10 cellular contexts compared by ENCODE assay signal in genomic region chr1:92411511-92411910, GRCh38.
DNase-seq lines count a peak whose midpoint lies in the region; ATAC-seq and TF ChIP-seq lines count a peak whose summit lies in the region.
"Had no signal": no experiment of that assay in that cellular context is flagged by ENCODE, and none has a peak within 500 bp of the region (broad histone marks: within the 10 kb centered on the region; RNA-seq: fewer than 3 reads in every experiment).

No MANE protein-coding gene starts in this region.

- no peaks in the 10 kb centered on the region for H3K9me2 ChIP-seq in SK-N-SH

- intact Hi-C loops in vagina (cut with DNase I): no loop called here

- H3K4me1 ChIP-seq in SK-N-SH (ENCODE audit: control insufficient read depth in 1 of 2, insufficient read depth in 2 of 2, low read depth in 1 of 2, low read length in 1 of 2) (no peaks in the 10 kb centered on the region), vagina (no peaks in the 10 kb centered on the region)

- WGBS in SK-N-SH (ENCODE audit: low lambda C conversion rate): 59% methylated on average over 1 of the region's 1 CpG

- H3K4me3 ChIP-seq in SK-N-SH (ENCODE audit: low read depth in 2 of 2, low read length in 1 of 2) (no peak overlapping the region), vagina (no peak overlapping the region)

- no peak for TF ChIP-seq EP300 in SK-N-SH (IDR thresholded peaks at IDR 0.05; ENCODE audit: borderline replicate concordance in 1 of 2, low read depth in 1 of 2, low read length in 1 of 2)

- CTCF ChIA-PET in SK-N-SH (lab: Yijun Ruan, JAX): no interaction called here

- POLR2A ChIA-PET in SK-N-SH (lab: Yijun Ruan, JAX): no interaction called here

- no peaks in the 10 kb centered on the region for H3K79me2 ChIP-seq in SK-N-SH (ENCODE audit: insufficient read depth)

- DNase-seq in NCI-H146 (lab: John Stamatoyannopoulos, UW) (peak; percentile 15), NCI-H146 treated with DMSO at 0.1 percent for 48 hours (lab: John Stamatoyannopoulos, UW; ENCODE audit: unreplicated experiment) (no peak), GM04503 (ENCODE audit: low read depth) (peak; percentile 42), SK-N-SH (no peak), fibroblast of the conjunctiva (ENCODE audit: low read depth) (peak; percentile 72), vagina (ENCODE audit: extremely low spot score in 2 of 2) (no peak)
- DNase-seq: activated CD4-positive, alpha-beta memory T cell treated with anti-CD3 and anti-CD28 coated beads for 36 hours; effector memory CD8-positive, alpha-beta T cell had no signal

- TF ChIP-seq CTCF in SK-N-SH (IDR thresholded peaks at IDR 0.05): no peak
- TF ChIP-seq CTCF in vagina (IDR thresholded peaks at IDR 0.05): no peak

- H3K36me3 ChIP-seq in SK-N-SH (replicated peaks in 1 of 2; ENCODE audit: control insufficient read depth in 1 of 2, insufficient read depth in 2 of 2, low read length in 1 of 2) (no peaks in the 10 kb centered on the region), vagina (no peaks in the 10 kb centered on the region)

- no peaks in the 10 kb centered on the region for H4K20me1 ChIP-seq in SK-N-SH (ENCODE audit: insufficient read depth)

- TF ChIP-seq POLR2A in vagina (IDR thresholded peaks at IDR 0.05): no peak

- no peak overlapping the region for H3K9ac ChIP-seq in SK-N-SH

- H3F3A ChIP-seq in SK-N-SH (replicated peaks; ENCODE audit: insufficient read depth): no peaks in the 10 kb centered on the region

- no peak overlapping the region for H3K27ac ChIP-seq in SK-N-SH (ENCODE audit: low read depth in 2 of 2, low read length in 1 of 2)
- no peak overlapping the region for H3K27ac ChIP-seq in vagina

- H3K9me3 ChIP-seq in SK-N-SH (no peaks in the 10 kb centered on the region), vagina (no peaks in the 10 kb centered on the region)

- ATAC-seq in HG03460 (IDR thresholded peaks at IDR 0.05; ENCODE audit: unreplicated experiment) (no peak), HG03378 (IDR thresholded peaks at IDR 0.05; ENCODE audit: unreplicated experiment) (no peak)

- TF ChIP-seq RAD21 in SK-N-SH (IDR thresholded peaks at IDR 0.05; ENCODE audit: low read length): no peak

- no peak overlapping the region for H3K4me2 ChIP-seq in SK-N-SH

- no peak overlapping the region for H2AFZ ChIP-seq in SK-N-SH (ENCODE audit: low read depth)

- H3K27me3 ChIP-seq in SK-N-SH (ENCODE audit: insufficient read depth): no peaks in the 10 kb centered on the region
- no peaks in the 10 kb centered on the region for H3K27me3 ChIP-seq in vagina

TF ChIP-seq in SK-N-SH, 30 proteins besides CTCF, POLR2A, EP300 and RAD21:
- TF ChIP-seq TCF12 (IDR thresholded peaks at IDR 0.05) (peak; percentile 59; the same call in 1 of the 2 replicates), GABPA (IDR thresholded peaks at IDR 0.05; ENCODE audit: low read depth) (no peak), MEF2A (IDR thresholded peaks at IDR 0.05; ENCODE audit: borderline replicate concordance, low read depth) (no peak), FOSL2 (IDR thresholded peaks at IDR 0.05; ENCODE audit: borderline replicate concordance, low read depth) (peak; percentile 15; the same call in 1 of the 2 replicates), TEAD4 (IDR thresholded peaks at IDR 0.05; ENCODE audit: borderline replicate concordance, insufficient read depth) (no peak), RFX5 (IDR thresholded peaks at IDR 0.05; ENCODE audit: low read length) (no peak), SIN3A (IDR thresholded peaks at IDR 0.05; ENCODE audit: borderline replicate concordance, low read depth, low read length) (no peak)
- TF ChIP-seq, protein P1, sequence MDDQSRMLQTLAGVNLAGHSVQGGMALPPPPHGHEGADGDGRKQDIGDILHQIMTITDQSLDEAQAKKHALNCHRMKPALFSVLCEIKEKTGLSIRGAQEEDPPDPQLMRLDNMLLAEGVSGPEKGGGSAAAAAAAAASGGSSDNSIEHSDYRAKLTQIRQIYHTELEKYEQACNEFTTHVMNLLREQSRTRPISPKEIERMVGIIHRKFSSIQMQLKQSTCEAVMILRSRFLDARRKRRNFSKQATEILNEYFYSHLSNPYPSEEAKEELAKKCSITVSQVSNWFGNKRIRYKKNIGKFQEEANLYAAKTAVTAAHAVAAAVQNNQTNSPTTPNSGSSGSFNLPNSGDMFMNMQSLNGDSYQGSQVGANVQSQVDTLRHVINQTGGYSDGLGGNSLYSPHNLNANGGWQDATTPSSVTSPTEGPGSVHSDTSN (IDR thresholded peaks at IDR 0.05): no peak
TF ChIP-seq in SK-N-SH: peak in this region for 2.

Comparison
In these comparisons a context has a peak if more than half of its experiments do, and no peak if none do; other contexts are left out.
1. DNase-seq: peak in NCI-H146 (single experiment), GM04503 (single experiment) and fibroblast of the conjunctiva (single experiment); none in NCI-H146 treated with DMSO at 0.1 percent for 48 hours (single experiment), SK-N-SH (single experiment) and vagina (0 of 2).